In genomic region chr17:48294989-48295892, GRCh38 we compare ENCODE assay signal across 8 cellular contexts.
DNase-seq lines count a peak whose midpoint lies in the region; ATAC-seq and TF ChIP-seq lines count a peak whose summit lies in the region.

No MANE protein-coding gene starts in this region.

- POLR2A ChIA-PET in naive thymus-derived CD8-positive, alpha-beta T cell (lab: Charles Lee): interaction anchor here (0.6 to 1.7 kb wide), 2 partner anchors 13 to 32 kb away, joined by 3 to 4 read pairs; no protein-coding TSS in a partner anchor

- DNase-seq in GM12864 (ENCODE audit: low read depth): peak; percentile 59
- DNase-seq in HL-60 (ENCODE audit: low read depth in 1 of 2, low spot score in 1 of 2): no peak
- DNase-seq in WERI-Rb-1: no peak
- DNase-seq in naive thymus-derived CD8-positive, alpha-beta T cell: peak in 3 of 10 donors; percentile 15 to 20 (median 18)
- DNase-seq in NCI-H146 (lab: John Stamatoyannopoulos, UW): no peak
- DNase-seq in T-helper 9 cell: no peak
- no peak for DNase-seq in stimulated activated CD4-positive, alpha-beta T cell treated with anti-CD3 and anti-CD28 coated beads, Interleukin-4, amount 100 ng/mL, for 4 hours

- no peaks in the 10 kb centered on the region for H3K36me3 ChIP-seq in WERI-Rb-1

- no peaks in the 10 kb centered on the region for H3K27me3 Mint-ChIP-seq in naive thymus-derived CD8-positive, alpha-beta T cell

- TF ChIP-seq CTCF in GM12864 (IDR thresholded peaks at IDR 0.05; ENCODE audit: low read depth, low read length, missing control alignments) (no peak), HL-60 (IDR thresholded peaks at IDR 0.05; ENCODE audit: insufficient read depth, low read length) (no peak), WERI-Rb-1 (IDR thresholded peaks at IDR 0.05; ENCODE audit: low read depth, low read length) (no peak)

- peaks cover 5% of the 10 kb centered on the region for H3K27me3 ChIP-seq in HL-60 (ENCODE audit: insufficient read depth, poor library complexity, severe bottlenecking)
- no peaks in the 10 kb centered on the region for H3K27me3 ChIP-seq in WERI-Rb-1 (ENCODE audit: insufficient read depth, low read depth, severe bottlenecking)

- no peaks in the 10 kb centered on the region for H3K9me3 Mint-ChIP-seq in naive thymus-derived CD8-positive, alpha-beta T cell

- H3K4me3 ChIP-seq in GM12864 (ENCODE audit: low read depth, low read length) (peak overlapping the region; percentile 41; the same call in 1 of the 2 replicates), HL-60 (replicated peaks; ENCODE audit: insufficient read depth, low read length) (0 out of 2 replicates have a peak overlapping the region, but pooled peaks have one; percentile 14), WERI-Rb-1 (ENCODE audit: low read depth, low read length) (no peak overlapping the region)

- no peaks in the 10 kb centered on the region for H3K9me3 ChIP-seq in WERI-Rb-1 (ENCODE audit: severe bottlenecking)

- ATAC-seq in naive thymus-derived CD8-positive, alpha-beta T cell: peak; percentile 76 to 80
- ATAC-seq in GM19397 (IDR thresholded peaks at IDR 0.05; ENCODE audit: unreplicated experiment): no peak

- peak overlapping the region; percentile 19 to 97 (median 82) for H3K27ac Mint-ChIP-seq in naive thymus-derived CD8-positive, alpha-beta T cell

- H3K27ac ChIP-seq in HL-60 (replicated peaks) (peak overlapping the region; percentile 17), WERI-Rb-1 (peak overlapping the region; percentile 82; the same call in 1 of the 2 replicates)

- H3K4me3 Mint-ChIP-seq in naive thymus-derived CD8-positive, alpha-beta T cell: peak overlapping the region; percentile 59 to 86 (median 74)

- H3K36me3 Mint-ChIP-seq in naive thymus-derived CD8-positive, alpha-beta T cell: peaks cover 0 to 12% (median 6%) of the 10 kb centered on the region in 3 donors

- H3K4me1 Mint-ChIP-seq in naive thymus-derived CD8-positive, alpha-beta T cell: peaks cover 27 to 68% (median 58%) of the 10 kb centered on the region in 4 donors
